In genomic region chr2:101130081-101130480, GRCh38 we compare ENCODE assay signal across 25 cellular contexts.
"Had no signal": no experiment of that assay in that cellular context is flagged by ENCODE, and none has a peak within 500 bp of the region (broad histone marks: within the 10 kb centered on the region; RNA-seq: fewer than 3 reads in every experiment).

No MANE protein-coding gene starts in this region.

- H2AFZ ChIP-seq: hepatocyte had no signal

- H3K36me3 ChIP-seq: adrenal gland, gastroesophageal sphincter, lower lobe of right lung, ovary, spleen, transverse colon had no signal

- H3K27ac ChIP-seq: adrenal gland, gastroesophageal sphincter, hepatocyte, lower lobe of right lung, ovary, spleen, transverse colon had no signal

- H3K9me3 ChIP-seq: adrenal gland, body of pancreas, gastroesophageal sphincter, lower lobe of right lung, ovary, spleen, transverse colon had no signal

- H3K27me3 ChIP-seq: adrenal gland, body of pancreas, gastroesophageal sphincter, hepatocyte, ovary, spleen, transverse colon had no signal

- H3K4me3 ChIP-seq: adrenal gland, body of pancreas, gastroesophageal sphincter, hepatocyte, lower lobe of right lung, ovary, spleen, transverse colon had no signal

- ATAC-seq: body of pancreas; effector memory CD8-positive, alpha-beta T cell; gastroesophageal sphincter; left colon; lower lobe of right lung had no signal

- H3K4me2 ChIP-seq: hepatocyte had no signal

- DNase-seq: activated CD4-positive, alpha-beta T cell treated with anti-CD3 and anti-CD28 coated beads for 48 hours; activated CD4-positive, alpha-beta T cell treated with anti-CD3 and anti-CD28 coated beads, Interleukin-2, amount 50 U/mL, for 48 hours; activated CD8-positive, alpha-beta memory T cell treated with anti-CD3 and anti-CD28 coated beads for 24 hours; activated effector memory CD4-positive, alpha-beta T cell treated with anti-CD3 and anti-CD28 coated beads, Interleukin-2, amount 50 U/mL, for 16 hours; activated naive CD4-positive, alpha-beta T cell treated with anti-CD3 and anti-CD28 coated beads for 36 hours; activated naive CD8-positive, alpha-beta T cell treated with anti-CD3 and anti-CD28 coated beads for 36 hours; activated T-cell treated with anti-CD3 and anti-CD28 coated beads, Interleukin-2, amount 50 U/mL, for 1 hour; adrenal gland; aorta; body of pancreas; cortex of kidney; effector memory CD8-positive, alpha-beta T cell; erythroblast; kidney; left colon; lower lobe of right lung; mesendoderm; ovary; retina; spleen; stimulated activated naive CD4-positive, alpha-beta T cell; T-helper 1 cell; transverse colon had no signal
